In the genomic region with DNA sequence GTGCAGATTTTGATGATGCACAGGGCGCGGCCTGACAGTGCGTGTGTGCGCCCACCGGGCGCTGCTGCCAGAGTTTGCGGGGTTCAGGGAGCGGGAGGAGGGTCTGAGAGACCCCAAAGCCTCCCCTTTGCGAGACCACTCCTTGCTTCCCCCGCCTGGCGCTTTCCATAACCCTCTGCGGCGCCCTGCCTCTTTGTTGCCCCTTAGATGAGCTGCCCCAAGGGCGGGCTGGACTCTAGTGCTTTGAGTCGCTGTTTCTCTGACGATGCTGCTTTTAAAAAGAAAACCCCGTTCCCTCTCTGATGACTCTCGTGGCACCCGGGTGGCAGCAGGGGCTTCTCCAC, we compare ENCODE assay signal across 16 cellular contexts. TPM values are rescaled to one million over a fixed set of nuclear protein-coding genes. Genes with fewer than 3 reads are reported as not detected.
DNase-seq lines count a peak whose midpoint lies in the region; ATAC-seq, FAIRE-seq and TF ChIP-seq lines count a peak whose summit lies in the region.
"Had no signal": no experiment of that assay in that cellular context is flagged by ENCODE, and none has a peak within 500 bp of the region (broad histone marks: within the 10 kb centered on the region; RNA-seq: fewer than 3 reads in every experiment).

No MANE protein-coding gene starts in this region.

- no peak overlapping the region for H2BK5ac ChIP-seq in trophoblast cell (ENCODE audit: low read depth, low read length, poor library complexity)

- FAIRE-seq in A549 (lab: Jason Lieb, UNC), result no peak
- FAIRE-seq: GM19239, H54, RCC 7860 had no signal

- H3K9me3 ChIP-seq in A549 (no peaks in the 10 kb centered on the region), HUES6 (ENCODE audit: control insufficient read depth, insufficient read depth, low read depth, low read length) (no peaks in the 10 kb centered on the region), endodermal cell (ENCODE audit: control insufficient read depth, low read length) (no peaks in the 10 kb centered on the region), trophoblast cell (ENCODE audit: insufficient read depth, low read depth, low read length) (no peaks in the 10 kb centered on the region)

- TF ChIP-seq CTCF in A549 (IDR thresholded peaks at IDR 0.05), result no peak
- TF ChIP-seq CTCF in endodermal cell (conservative IDR thresholded peaks at IDR 0.05), result no peak
- TF ChIP-seq CTCF in lower leg skin (IDR thresholded peaks at IDR 0.05), result no peak

- CTCF ChIA-PET in A549 (lab: Yijun Ruan, JAX), result no interaction called here
- CTCF ChIA-PET in activated CD4-positive, alpha-beta memory T cell treated with anti-CD3 and anti-CD28 coated beads for 36 hours (lab: Charles Lee), result no interaction called here

- 11% methylated on average over 6 of the region's 19 CpGs for WGBS in A549 (ENCODE audit: missing lambda C conversion rate)
- WGBS in endodermal cell (ENCODE audit: insufficient coverage in 1 of 2, insufficient read length in 1 of 2), 2 experiments, result 2 to 5% methylated on average over 10 to 19 of the region's 19 CpGs
- WGBS in trophoblast cell (ENCODE audit: extremely low coverage, insufficient coverage, insufficient read length), result no CpG with 5 or more reads among the region's 19 CpGs
- 32 to 34% methylated on average over 15 to 19 of the region's 19 CpGs for WGBS in lower leg skin, 2 donors

- no peak overlapping the region for H3K4me3 Mint-ChIP-seq in endodermal cell
- H3K4me3 Mint-ChIP-seq in activated CD4-positive, alpha-beta memory T cell treated with anti-CD3 and anti-CD28 coated beads for 36 hours, result no peak overlapping the region

- intact Hi-C loops in activated CD4-positive, alpha-beta memory T cell treated with anti-CD3 and anti-CD28 coated beads for 36 hours (cut with micrococcal nuclease), result no loop called here
- intact Hi-C loops in lower leg skin (cut with DNase I; ENCODE audit: low total_unique reads), result no loop called here

- H2AK5ac ChIP-seq in trophoblast cell (ENCODE audit: low read length), result no peak overlapping the region

- H4K12ac ChIP-seq in trophoblast cell (ENCODE audit: low read depth, low read length), result no peak overlapping the region

- peaks cover 100% of the 10 kb centered on the region for H3K27me3 ChIP-seq in HUES6 (ENCODE audit: control insufficient read depth, insufficient read depth, low read length)
- H3K27me3 ChIP-seq in endodermal cell (ENCODE audit: control insufficient read depth, insufficient read depth, low read length, poor library complexity, severe bottlenecking), result peaks cover 100% of the 10 kb centered on the region
- peaks cover 61% of the 10 kb centered on the region for H3K27me3 ChIP-seq in trophoblast cell (ENCODE audit: insufficient read depth, low read length)

- no peaks in the 10 kb centered on the region for H3K36me3 ChIP-seq in HUES6 (ENCODE audit: control insufficient read depth, insufficient read depth, low read length)
- H3K36me3 ChIP-seq in endodermal cell (ENCODE audit: control insufficient read depth, insufficient read depth, low read length), result no peaks in the 10 kb centered on the region
- H3K36me3 ChIP-seq in trophoblast cell (ENCODE audit: control insufficient read depth in 1 of 2, insufficient read depth in 2 of 2, low read length in 2 of 2), result no peaks in the 10 kb centered on the region

- no peak for TF ChIP-seq POLR2A in A549 (IDR thresholded peaks at IDR 0.05; ENCODE audit: low read length)
- no peak for TF ChIP-seq POLR2A in lower leg skin (IDR thresholded peaks at IDR 0.05)

- no peak for TF ChIP-seq EP300 in A549 (IDR thresholded peaks at IDR 0.05)

- no peaks in the 10 kb centered on the region for H3K9me3 Mint-ChIP-seq in endodermal cell
- no peaks in the 10 kb centered on the region for H3K9me3 Mint-ChIP-seq in activated CD4-positive, alpha-beta memory T cell treated with anti-CD3 and anti-CD28 coated beads for 36 hours

- H3K36me3 Mint-ChIP-seq in endodermal cell (ENCODE audit: low read depth), result no peaks in the 10 kb centered on the region
- H3K36me3 Mint-ChIP-seq in activated CD4-positive, alpha-beta memory T cell treated with anti-CD3 and anti-CD28 coated beads for 36 hours, result no peaks in the 10 kb centered on the region
- H3K36me3 Mint-ChIP-seq: CD14-positive monocyte had no signal

- H3K27ac Mint-ChIP-seq in endodermal cell, result no peak overlapping the region
- no peak overlapping the region for H3K27ac Mint-ChIP-seq in activated CD4-positive, alpha-beta memory T cell treated with anti-CD3 and anti-CD28 coated beads for 36 hours
- H3K27ac Mint-ChIP-seq: CD14-positive monocyte had no signal

- H2BK12ac ChIP-seq in trophoblast cell (ENCODE audit: low read length), result peak overlapping the region; percentile 8

- peaks cover 14% of the 10 kb centered on the region for H3K27me3 Mint-ChIP-seq in endodermal cell (ENCODE audit: insufficient read depth)
- peaks cover 72% of the 10 kb centered on the region for H3K27me3 Mint-ChIP-seq in activated CD4-positive, alpha-beta memory T cell treated with anti-CD3 and anti-CD28 coated beads for 36 hours

- no peak for ATAC-seq in A549
- no peak for ATAC-seq in HG03196 (IDR thresholded peaks at IDR 0.05; ENCODE audit: unreplicated experiment)

- H4K8ac ChIP-seq in trophoblast cell (ENCODE audit: low read depth, low read length), result peak overlapping the region; percentile 11

- no peak overlapping the region for H3K23ac ChIP-seq in trophoblast cell (ENCODE audit: low read length)

- H3K9ac ChIP-seq in HUES6 (ENCODE audit: low read length) (no peak overlapping the region), endodermal cell (ENCODE audit: extremely low read depth, low read length, poor library complexity, severe bottlenecking) (no peak overlapping the region), trophoblast cell (ENCODE audit: low read length) (no peak overlapping the region)

- H2BK120ac ChIP-seq in trophoblast cell (ENCODE audit: insufficient read depth, low read length, poor library complexity), result peak overlapping the region; percentile 44

- H4K91ac ChIP-seq in trophoblast cell (ENCODE audit: low read depth, low read length), result peak overlapping the region; percentile 8

- no peak overlapping the region for H3K18ac ChIP-seq in trophoblast cell (ENCODE audit: low read length)

- H3K4ac ChIP-seq in trophoblast cell (ENCODE audit: low read depth, low read length), result no peak overlapping the region

- no peak overlapping the region for H3K14ac ChIP-seq in trophoblast cell (ENCODE audit: low read length)

- peak overlapping the region; percentile 33; the same call in 1 of the 3 replicates for H3K4me2 ChIP-seq in A549
- peak overlapping the region; percentile 64 for H3K4me2 ChIP-seq in trophoblast cell (ENCODE audit: low read length)

- H3K4me1 Mint-ChIP-seq in endodermal cell, result peaks cover 22% of the 10 kb centered on the region
- H3K4me1 Mint-ChIP-seq in activated CD4-positive, alpha-beta memory T cell treated with anti-CD3 and anti-CD28 coated beads for 36 hours (ENCODE audit: low read depth), result peaks cover 15% of the 10 kb centered on the region

- peaks cover 25% of the 10 kb centered on the region for H3K79me1 ChIP-seq in trophoblast cell (ENCODE audit: low read length)

- DNase-seq in A549 (ENCODE audit: low read depth in 1 of 2, low spot score in 1 of 2), result no peak
- DNase-seq in endodermal cell, result peak; percentile 56
- no peak for DNase-seq in trophoblast cell
- DNase-seq in activated CD4-positive, alpha-beta memory T cell treated with anti-CD3 and anti-CD28 coated beads for 36 hours, result no peak
- DNase-seq in lower leg skin (ENCODE audit: low spot score in 2 of 2), result no peak
- DNase-seq: NCI-H1092, NCI-H1694, NCI-H226, NCI-H524 treated with DMSO at 0.1 percent for 48 hours, SIG-M5 had no signal

- POLR2A ChIA-PET in A549 (lab: Yijun Ruan, JAX), result no interaction called here
- POLR2A ChIA-PET in activated CD4-positive, alpha-beta memory T cell treated with anti-CD3 and anti-CD28 coated beads for 36 hours (lab: Charles Lee), result no interaction called here

- H2AFZ ChIP-seq in trophoblast cell (ENCODE audit: insufficient read depth, low read length, poor library complexity), result no peak overlapping the region

- H3K4me1 ChIP-seq in A549 (peaks cover 6% of the 10 kb centered on the region; the same call in 1 of the 3 replicates), HUES6 (ENCODE audit: control insufficient read depth, insufficient read depth, low read length) (peaks cover 54% of the 10 kb centered on the region; the same call in 1 of the 2 replicates), endodermal cell (ENCODE audit: control insufficient read depth, insufficient read depth, low read length) (no peaks in the 10 kb centered on the region), trophoblast cell (ENCODE audit: control insufficient read depth in 1 of 2, insufficient read depth in 2 of 2, low read length in 2 of 2) (peaks cover 33 to 51% of the 10 kb centered on the region in 2 experiments)

- no peak for TF ChIP-seq RAD21 in A549 (conservative IDR thresholded peaks at IDR 0.05 in 1 of 2, IDR thresholded peaks at IDR 0.05 in 1 of 2)

- H3K4me3 ChIP-seq in A549 (no peak overlapping the region), HUES6 (ENCODE audit: low read depth, low read length) (peak overlapping the region; percentile 36; the same call in 1 of the 2 replicates), endodermal cell (ENCODE audit: low read length) (no peak overlapping the region), trophoblast cell (ENCODE audit: low read depth, low read length) (no peak overlapping the region), lower leg skin (ENCODE audit: low read depth, poor library complexity, severe bottlenecking) (no peak overlapping the region)

- H3K27ac ChIP-seq in A549, result no peak overlapping the region
- no peak overlapping the region for H3K27ac ChIP-seq in HUES6 (ENCODE audit: low read depth, low read length)
- no peak overlapping the region for H3K27ac ChIP-seq in endodermal cell (ENCODE audit: low read depth, low read length)
- no peak overlapping the region for H3K27ac ChIP-seq in trophoblast cell (ENCODE audit: low read depth, low read length)

- no peaks in the 10 kb centered on the region for H3K79me2 ChIP-seq in trophoblast cell (ENCODE audit: control insufficient read depth, insufficient read depth, low read length, poor library complexity)

TF ChIP-seq in A549, 52 proteins besides CTCF, POLR2A, EP300 and RAD21 (continues in another document):
- no peak for TF ChIP-seq FOSB (CRISPR knock-in tag; IDR thresholded peaks at IDR 0.05)

RNA-seq across cellular contexts. Expression of a gene that starts 9.9 kb away (rescaled TPM):
- 1.8 and 2.2 TPM in 2 replicates for polyA plus RNA-seq in A549 (2011; rRNA removed)
- polyA plus RNA-seq in A549 (2012; cell fraction: cytosol; rRNA removed), result 5.1 and 8.6 TPM in 2 replicates
- 4.3 and 7.6 TPM in 2 replicates for polyA plus RNA-seq in A549 (2012; cell fraction: nucleus; rRNA removed)
- 2.8 to 2.9 TPM (median 2.8 TPM) in 3 replicates for polyA plus RNA-seq in A549 (2017; fragmentation: RNase III; extraction: RNeasy Plus Mini Kit Qiagen cat#74134 plus additional on column Dnase treatment)
- 0.08 and 0.39 TPM in 2 replicates for polyA minus RNA-seq in A549 (2011; rRNA and poly(A)+ RNA removed)
- 1 to 10 TPM in 1 of 2 donors, under 1 TPM in 1; 0.46 to 1.3 TPM for total RNA-seq in endodermal cell
- polyA plus RNA-seq in endodermal cell (2013, experiment 1 of 2), result 60.2 TPM
- polyA plus RNA-seq in endodermal cell (2013, experiment 2 of 2), result 43.4 TPM
- polyA plus RNA-seq in trophoblast cell (2013), result 62.1 and 63.6 TPM in 2 replicates
- under 1 TPM in 1 of 2 experiments, not detected in 1; 0.12 TPM for total RNA-seq in activated CD4-positive, alpha-beta memory T cell treated with anti-CD3 and anti-CD28 coated beads for 36 hours
- 1 to 10 TPM; 1.4 to 5.8 (median 3.6) TPM for total RNA-seq in lower leg skin
- polyA plus RNA-seq: CD14-positive monocyte had no signal
